23 cellular contexts compared by ENCODE assay signal in the genomic region with DNA sequence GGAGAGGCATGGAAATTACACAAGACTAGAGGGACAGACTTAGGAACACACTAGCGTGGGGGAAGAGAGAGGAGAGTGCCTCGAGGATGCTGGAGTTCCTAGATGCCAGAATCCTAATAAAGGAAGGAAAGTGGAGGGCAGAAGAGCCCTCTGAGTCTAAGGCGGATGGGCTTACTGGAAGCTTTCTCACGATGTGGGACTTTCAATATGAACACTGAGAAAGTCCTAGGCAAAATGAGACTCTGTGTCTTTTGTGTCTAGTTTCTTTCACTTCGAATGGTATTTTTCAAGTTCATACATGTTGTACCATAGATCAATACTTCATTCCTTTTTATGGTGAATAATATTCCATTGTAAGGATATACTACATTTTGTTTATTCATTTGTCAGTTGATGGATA.
A peak's percentile ranks its signal among the peaks of the same experiment; 100 is the strongest.
DNase-seq lines count a peak whose midpoint lies in the region; ATAC-seq, FAIRE-seq and TF ChIP-seq lines count a peak whose summit lies in the region.
"Had no signal": no experiment of that assay in that cellular context is flagged by ENCODE, and none has a peak within 500 bp of the region (broad histone marks: within the 10 kb centered on the region; RNA-seq: fewer than 3 reads in every experiment).

No MANE protein-coding gene starts in this region.

- DNase-seq in GM18507 (ENCODE audit: extremely low spot score, insufficient read length, low read depth) (no peak), GM12878 (ENCODE audit: low read depth, low spot score) (no peak), left colon (no peak), H54 (ENCODE audit: insufficient read length, low spot score) (no peak)
- no peak for DNase-seq in activated CD4-positive, alpha-beta T cell treated with anti-CD3 and anti-CD28 coated beads for 1 hour
- no peak for DNase-seq in activated CD8-positive, alpha-beta T cell treated with anti-CD3 and anti-CD28 coated beads, Interleukin-2, amount 10 ng/mL, durations not matched to agents 7 days and 5 days
- DNase-seq: Calu3; CD8-positive, alpha-beta T cell; EL; KG1; NCI-H1417; NCI-H187; NCI-H2107; NCI-H510A; NCI-H748 treated with DMSO at 0.1 percent for 48 hours; OCI-M1; Right ventricle myocardium superior; SK-N-SH had no signal

- H3K27ac ChIP-seq in GM12878 (ENCODE audit: control insufficient read depth, insufficient read depth) = peak overlapping the region; percentile 58
- H3K27ac ChIP-seq: A549, BLaER1 had no signal

- peak; percentile 50 for FAIRE-seq in GM18507 (lab: Jason Lieb, UNC)
- peak; percentile 23 for FAIRE-seq in GM12878 (lab: Jason Lieb, UNC)
- no peak for FAIRE-seq in H54 (lab: Jason Lieb, UNC)
- FAIRE-seq: A549, H1 had no signal

- peak overlapping the region; percentile 46; the same call in 1 of the 2 replicates for H3K9ac ChIP-seq in GM12878 (ENCODE audit: control insufficient read depth, insufficient read depth, low read length)
- H3K9ac ChIP-seq: BLaER1, SK-N-SH had no signal

- H3K4me1 ChIP-seq in GM12878 (ENCODE audit: control insufficient read depth, insufficient read depth, low read length) = peaks cover 32% of the 10 kb centered on the region
- H3K4me1 ChIP-seq: A549, BLaER1 had no signal

- peak overlapping the region; percentile 86 for H3K4me2 ChIP-seq in GM12878 (ENCODE audit: control insufficient read depth, insufficient read depth)
- H3K4me2 ChIP-seq: A549, BLaER1, SK-N-SH had no signal

- no peaks in the 10 kb centered on the region for H3K9me3 Mint-ChIP-seq in activated CD8-positive, alpha-beta T cell treated with anti-CD3 and anti-CD28 coated beads, Interleukin-2, amount 10 ng/mL, durations not matched to agents 7 days and 5 days (ENCODE audit: insufficient read depth)
- H3K9me3 Mint-ChIP-seq: CD8-positive, alpha-beta T cell had no signal

- TF ChIP-seq EP300 in GM12878 (IDR thresholded peaks at IDR 0.05; ENCODE audit: borderline replicate concordance in 1 of 2, control insufficient read depth in 1 of 2, low read depth in 2 of 2, low read length in 2 of 2) = no peak

- WGBS in GM12878 (ENCODE audit: insufficient coverage, insufficient replicate concordance, low lambda C conversion rate, missing lambda C conversion rate) = 0% methylated on average over 5 of the region's 5 CpGs

- no peaks in the 10 kb centered on the region for H3K4me1 Mint-ChIP-seq in activated CD8-positive, alpha-beta T cell treated with anti-CD3 and anti-CD28 coated beads, Interleukin-2, amount 10 ng/mL, durations not matched to agents 7 days and 5 days (ENCODE audit: low read depth)

- H3K27me3 Mint-ChIP-seq in activated CD8-positive, alpha-beta T cell treated with anti-CD3 and anti-CD28 coated beads, Interleukin-2, amount 10 ng/mL, durations not matched to agents 7 days and 5 days (ENCODE audit: low read depth) = no peaks in the 10 kb centered on the region

- no peaks in the 10 kb centered on the region for H3K79me2 ChIP-seq in GM12878 (ENCODE audit: control insufficient read depth, insufficient read depth, low read length)

- H4K20me1 ChIP-seq in GM12878 (ENCODE audit: control insufficient read depth, insufficient read depth) = no peaks in the 10 kb centered on the region
- H4K20me1 ChIP-seq: BLaER1 had no signal

- SMC1A ChIA-PET in GM12878 (lab: Charles Lee; ENCODE audit: uncharacterized antibody, unreplicated experiment) = interaction anchor here (1.7 kb wide), 1 partner anchor 19 kb away, joined by 3 read pairs; no protein-coding TSS in a partner anchor

- H2AFZ ChIP-seq in GM12878 (ENCODE audit: control insufficient read depth, low read depth, low read length) = peak overlapping the region; percentile 83

- intact Hi-C loops in GM12878 (cut with micrococcal nuclease; ENCODE audit: unreplicated experiment) = no loop called here
- intact Hi-C loops in left colon (cut with DNase I, micrococcal nuclease) = no loop called here

- peak; percentile 68 for ATAC-seq in GM19455 (IDR thresholded peaks at IDR 0.05; ENCODE audit: unreplicated experiment)
- peak; percentile 79 for ATAC-seq in HG02885 (IDR thresholded peaks at IDR 0.05; ENCODE audit: poor library complexity, unreplicated experiment)
- peak; percentile 65 for ATAC-seq in GM12878
- ATAC-seq in left colon = no peak
- ATAC-seq in activated CD8-positive, alpha-beta T cell treated with anti-CD3 and anti-CD28 coated beads, Interleukin-2, amount 10 ng/mL, durations not matched to agents 7 days and 5 days = no peak
- ATAC-seq: A549; CD8-positive, alpha-beta T cell had no signal

- no peaks in the 10 kb centered on the region; the same call in 2 of the 3 replicates for H3K9me3 ChIP-seq in GM12878 (replicated peaks; ENCODE audit: control insufficient read depth, insufficient read depth, low read length)
- H3K9me3 ChIP-seq: BLaER1 had no signal

- RAD21 ChIA-PET in GM12878 (lab: Charles Lee; ENCODE audit: unreplicated experiment) = no interaction called here

- CTCF ChIA-PET in GM12878 (lab: Yijun Ruan, JAX) = interaction anchor here (1.1 kb wide), 1 partner anchor 238 kb away, joined by 3 read pairs; no protein-coding TSS in a partner anchor
- CTCF ChIA-PET in activated CD8-positive, alpha-beta T cell treated with anti-CD3 and anti-CD28 coated beads, Interleukin-2, amount 10 ng/mL, durations not matched to agents 7 days and 5 days (lab: Charles Lee) = no interaction called here

- no peak overlapping the region for H3K27ac Mint-ChIP-seq in activated CD8-positive, alpha-beta T cell treated with anti-CD3 and anti-CD28 coated beads, Interleukin-2, amount 10 ng/mL, durations not matched to agents 7 days and 5 days
- H3K27ac Mint-ChIP-seq: CD8-positive, alpha-beta T cell had no signal

- H3K4me3 ChIP-seq in GM12878 = no peak overlapping the region
- H3K4me3 ChIP-seq: A549, BLaER1 had no signal

- in situ Hi-C loops in GM12878 (cut with MboI) = no loop called here

- no peak for TF ChIP-seq CTCF in GM12878 (IDR thresholded peaks at IDR 0.05 in 2 of 3, conservative IDR thresholded peaks at IDR 0.05 in 1 of 3; ENCODE audit: control insufficient read depth in 2 of 3, extremely low read depth in 1 of 3, insufficient read depth in 1 of 3, low read depth in 3 of 3, low read length in 3 of 3)

- TF ChIP-seq RAD21 in GM12878 (IDR thresholded peaks at IDR 0.05; ENCODE audit: insufficient read depth, low read depth, low read length) = no peak

- H3K36me3 ChIP-seq in GM12878 (ENCODE audit: control insufficient read depth in 2 of 2, insufficient read depth in 2 of 2, low read length in 1 of 2) = no peaks in the 10 kb centered on the region
- H3K36me3 ChIP-seq: BLaER1 had no signal

- TF ChIP-seq POLR2A in GM12878 (IDR thresholded peaks at IDR 0.05; ENCODE audit: low read depth, low read length) = no peak
- TF ChIP-seq POLR2A in H54 (IDR thresholded peaks at IDR 0.05; ENCODE audit: low read depth, low read length) = no peak

- no peaks in the 10 kb centered on the region for H3K36me3 Mint-ChIP-seq in activated CD8-positive, alpha-beta T cell treated with anti-CD3 and anti-CD28 coated beads, Interleukin-2, amount 10 ng/mL, durations not matched to agents 7 days and 5 days (ENCODE audit: low read depth)
- H3K36me3 Mint-ChIP-seq: CD8-positive, alpha-beta T cell had no signal

- BruUV-seq in GM12878 (replicated peaks; lab: Mats Ljungman, UMichigan) = no TSS peak

- no peak overlapping the region for H3K4me3 Mint-ChIP-seq in activated CD8-positive, alpha-beta T cell treated with anti-CD3 and anti-CD28 coated beads, Interleukin-2, amount 10 ng/mL, durations not matched to agents 7 days and 5 days
- H3K4me3 Mint-ChIP-seq: CD8-positive, alpha-beta T cell had no signal

- POLR2A ChIA-PET in GM12878 (lab: Charles Lee) = no interaction called here
- POLR2A ChIA-PET in activated CD8-positive, alpha-beta T cell treated with anti-CD3 and anti-CD28 coated beads, Interleukin-2, amount 10 ng/mL, durations not matched to agents 7 days and 5 days (lab: Charles Lee) = no interaction called here

- no peaks in the 10 kb centered on the region for H3K27me3 ChIP-seq in GM12878 (replicated peaks in 1 of 2; ENCODE audit: control insufficient read depth in 2 of 2, insufficient read depth in 2 of 2, low read length in 1 of 2)
- H3K27me3 ChIP-seq: BLaER1 had no signal

TF ChIP-seq in GM12878, 131 proteins besides CTCF, POLR2A, EP300 and RAD21 (continues in another document):
- TF ChIP-seq IRF4 (IDR thresholded peaks at IDR 0.05; ENCODE audit: low read depth, low read length) (peak; percentile 77), POLR2AphosphoS5 (IDR thresholded peaks at IDR 0.05; ENCODE audit: low read length) (no peak), SIX5 (IDR thresholded peaks at IDR 0.05; ENCODE audit: low read depth, low read length, severe bottlenecking) (no peak), FOXM1 (IDR thresholded peaks at IDR 0.05; ENCODE audit: low read depth, low read length) (no peak), WRNIP1 (IDR thresholded peaks at IDR 0.05; ENCODE audit: borderline replicate concordance, low read depth, low read length) (no peak), ETV6 (conservative IDR thresholded peaks at IDR 0.05 in 1 of 2, IDR thresholded peaks at IDR 0.05 in 1 of 2; ENCODE audit: borderline replicate concordance in 1 of 2, low read depth in 1 of 2) (no peak), SREBF1 (IDR thresholded peaks at IDR 0.05; ENCODE audit: low read length) (no peak), CREM (IDR thresholded peaks at IDR 0.05; ENCODE audit: low read depth) (no peak), ZBED1 (IDR thresholded peaks at IDR 0.05; ENCODE audit: borderline replicate concordance) (no peak)

Comparison
In these comparisons a context has a peak if more than half of its experiments do, and no peak if none do; other contexts are left out.
1. ATAC-seq: peak in GM19455 (single experiment), HG02885 (single experiment) and GM12878 (single experiment); none in left colon (single experiment) and activated CD8-positive, alpha-beta T cell treated with anti-CD3 and anti-CD28 coated beads, Interleukin-2, amount 10 ng/mL, durations not matched to agents 7 days and 5 days (single experiment).